In the genomic region with DNA sequence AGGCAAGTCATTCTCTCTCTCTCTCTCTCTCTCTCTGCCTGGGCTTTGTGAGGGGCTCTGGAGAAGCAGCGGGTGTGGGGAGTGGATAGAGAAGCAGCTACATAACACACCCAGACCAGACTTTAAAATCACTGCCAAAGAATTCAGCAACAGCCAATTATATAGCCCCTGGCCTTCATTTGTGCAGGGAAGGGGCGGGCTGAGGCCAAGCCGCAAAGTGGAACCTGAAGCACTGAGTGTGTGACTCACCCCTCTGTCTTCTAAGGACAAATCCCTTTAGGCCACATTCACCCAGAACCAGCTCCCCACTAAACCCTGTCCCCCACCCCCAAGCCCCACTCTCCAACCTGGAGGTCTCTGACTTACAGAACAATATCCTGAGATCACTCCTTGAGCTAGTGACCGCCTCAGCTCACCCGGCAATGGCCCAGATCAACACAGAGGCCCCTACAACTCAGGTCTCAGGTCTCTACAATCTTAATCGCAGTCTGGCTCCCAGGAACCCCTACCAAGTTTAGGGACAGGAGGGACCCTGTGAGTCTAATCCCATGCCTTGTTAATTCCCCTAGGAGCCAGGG, we compare ENCODE assay signal across 8 cellular contexts. TPM values are rescaled to one million over a fixed set of nuclear protein-coding genes. Genes with fewer than 3 reads are reported as not detected.
DNase-seq lines count a peak whose midpoint lies in the region; ATAC-seq and TF ChIP-seq lines count a peak whose summit lies in the region.

No MANE protein-coding gene starts in this region.

- CTCF ChIA-PET in AG04450 (lab: Charles Lee) (interaction anchor here (0.9 to 1.5 kb wide), 2 partner anchors 10 to 65 kb away, joined by 5 to 6 read pairs; no protein-coding TSS in a partner anchor), RWPE1 (lab: Yijun Ruan, JAX) (interaction anchor here (0.6 to 1.0 kb wide), 2 partner anchors 463 to 702 kb away, joined by 3 read pairs; no protein-coding TSS in a partner anchor)

- POLR2A ChIA-PET in AG04450 (lab: Yijun Ruan, JAX) (interaction anchor here (0.7 to 1.9 kb wide), 4 partner anchors 10 to 65 kb away, joined by 3 to 13 read pairs (median 4); no protein-coding TSS in a partner anchor), RWPE1 (lab: Yijun Ruan, JAX; ENCODE audit: low non-redundant PET) (interaction anchor here (0.7 kb wide), 1 partner anchor 1385 kb away, joined by 3 read pairs; no protein-coding TSS in a partner anchor)

- DNase-seq in AG04450 (ENCODE audit: low read depth, low spot score) = peak; percentile 90
- peak; percentile 93 for DNase-seq in RWPE1 (ENCODE audit: low spot score)
- peak; percentile 38 to 76 (median 52) for DNase-seq in body of pancreas
- no peak for DNase-seq in NCI-H1436 treated with DMSO at 0.1 percent for 48 hours (lab: John Stamatoyannopoulos, UW)

- peak in 2 of 3 donors; percentile 13 to 52 for TF ChIP-seq POLR2A in body of pancreas (IDR thresholded peaks at IDR 0.05)

- H3K36me3 ChIP-seq in body of pancreas (replicated peaks in 1 of 2; ENCODE audit: insufficient read depth in 1 of 2, low read depth in 2 of 2) (no peaks in the 10 kb centered on the region), stomach smooth muscle (ENCODE audit: control insufficient read depth in 2 of 2, insufficient read depth in 2 of 2, low read length in 2 of 2) (no peaks in the 10 kb centered on the region)

- 59 to 86% methylated on average over 5 to 6 of the region's 6 CpGs for WGBS in body of pancreas, 2 donors

- TF ChIP-seq CTCF in AG04450 (IDR thresholded peaks at IDR 0.05; ENCODE audit: low read depth, low read length) = no peak
- no peak for TF ChIP-seq CTCF in RWPE1 (conservative IDR thresholded peaks at IDR 0.05; ENCODE audit: low read depth)
- no peak for TF ChIP-seq CTCF in body of pancreas (IDR thresholded peaks at IDR 0.05)

- H3K4me1 ChIP-seq in body of pancreas = peaks cover 96% of the 10 kb centered on the region
- peaks cover 77% of the 10 kb centered on the region for H3K4me1 ChIP-seq in stomach smooth muscle (ENCODE audit: control insufficient read depth, insufficient read depth, low read length)

- intact Hi-C loops in body of pancreas (cut with DNase I) = no loop called here

- H3K27me3 ChIP-seq in AG04450 (ENCODE audit: control insufficient read depth, insufficient read depth, low read length) (no peaks in the 10 kb centered on the region), body of pancreas (no peaks in the 10 kb centered on the region), layer of hippocampus (ENCODE audit: control insufficient read depth, insufficient read depth, low read length) (no peaks in the 10 kb centered on the region), stomach smooth muscle (ENCODE audit: control insufficient read depth in 1 of 2, insufficient read depth in 2 of 2, low read length in 2 of 2) (no peaks in the 10 kb centered on the region)

- H3K4me3 ChIP-seq in AG04450 (ENCODE audit: low read depth, low read length) (peak overlapping the region; percentile 31), body of pancreas (no peak overlapping the region), stomach smooth muscle (ENCODE audit: low read length in 2 of 2) (peak overlapping the region in 1 of 2 donors; percentile 40)

- H3K9me3 ChIP-seq in AG04450 (ENCODE audit: control insufficient read depth, insufficient read depth, low read length) (no peaks in the 10 kb centered on the region), body of pancreas (no peaks in the 10 kb centered on the region), stomach smooth muscle (ENCODE audit: control insufficient read depth in 2 of 2, low read length in 2 of 2) (no peaks in the 10 kb centered on the region)

- peak overlapping the region; percentile 14 to 25 for H3K9ac ChIP-seq in stomach smooth muscle (ENCODE audit: low read length in 2 of 2)

- H3K27ac ChIP-seq in AG04450 (ENCODE audit: low read depth, low read length) (peak overlapping the region; percentile 95), RWPE1 (peak overlapping the region; percentile 98), body of pancreas (peak overlapping the region; percentile 81 to 94 (median 82)), layer of hippocampus (ENCODE audit: low read depth, low read length) (peak overlapping the region; percentile 38), stomach smooth muscle (ENCODE audit: low read length) (peak overlapping the region; percentile 66)

- ATAC-seq in GM21576 (IDR thresholded peaks at IDR 0.05; ENCODE audit: unreplicated experiment) (peak; percentile 26), body of pancreas (peak; percentile 2), HG03571 (IDR thresholded peaks at IDR 0.05; ENCODE audit: unreplicated experiment) (no peak)

RNA-seq across cellular contexts. Expression of a gene that starts 6.0 kb away (rescaled TPM):
- 55.3 and 57.0 TPM in 2 replicates for polyA plus RNA-seq in AG04450 (2011; rRNA removed)
- 64.4 and 70.9 TPM in 2 replicates for polyA minus RNA-seq in AG04450 (2011; rRNA and poly(A)+ RNA removed)
- total RNA-seq in body of pancreas = 10 to 100 TPM; 31.3 to 42.3 TPM

Comparison
In these comparisons a context has a peak if more than half of its experiments do, and no peak if none do; other contexts are left out.
1. H3K27ac ChIP-seq: peak in every context shown above with its lines; median percentile 98 in RWPE1; 95 in AG04450; 82 in body of pancreas; 66 in stomach smooth muscle; 38 in layer of hippocampus.